ENCODE assay signal across 20 cellular contexts in the genomic region with DNA sequence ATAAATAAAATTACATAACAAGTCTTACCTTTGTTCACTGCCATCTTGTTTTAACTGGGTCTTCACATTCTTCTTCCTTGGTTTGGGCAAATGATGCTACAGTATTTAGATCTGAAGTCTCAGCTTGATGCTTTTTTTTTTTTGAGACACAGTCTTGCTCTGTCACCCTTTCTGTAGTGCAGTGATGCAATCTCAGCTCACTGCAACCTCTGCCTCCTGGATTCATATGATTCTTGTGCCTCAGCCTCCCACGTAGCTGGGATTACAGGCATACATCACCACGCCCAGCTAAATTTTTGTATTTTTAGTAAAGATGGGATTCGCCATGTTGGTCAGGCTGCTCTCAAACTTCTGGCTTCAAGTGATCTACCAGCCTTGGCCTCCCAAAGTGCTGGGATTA. TPM values are rescaled to one million over a fixed set of nuclear protein-coding genes. Genes with fewer than 3 reads are reported as not detected.
DNase-seq lines count a peak whose midpoint lies in the region; ATAC-seq, FAIRE-seq and TF ChIP-seq lines count a peak whose summit lies in the region.
"Had no signal": no experiment of that assay in that cellular context is flagged by ENCODE, and none has a peak within 500 bp of the region (broad histone marks: within the 10 kb centered on the region; RNA-seq: fewer than 3 reads in every experiment).

No MANE protein-coding gene starts in this region.

- POLR2A ChIA-PET in A549 (lab: Yijun Ruan, JAX) (interaction anchor here (2.0 kb wide), 1 partner anchor 53 kb away, joined by 7 read pairs; a partner anchor contains a TSS), IMR-90 (lab: Charles Lee; ENCODE audit: unreplicated experiment) (no interaction called here)

- H2BK5ac ChIP-seq in IMR-90 (ENCODE audit: low read depth, low read length, poor library complexity, severe bottlenecking): no peak overlapping the region

- no peak overlapping the region for H4K8ac ChIP-seq in IMR-90 (ENCODE audit: low read depth in 2 of 2, low read length in 2 of 2)

- ATAC-seq in A549 (peak in 1 of 2 experiments; percentile 23; a peak in 1 of 6 replicates), IMR-90 (ENCODE audit: low read depth) (no peak; the same call in 1 of the 2 replicates), left colon (no peak)

- no peaks in the 10 kb centered on the region for H3K27me3 ChIP-seq in IMR-90 (ENCODE audit: control insufficient read depth, insufficient read depth, low read length)

- TF ChIP-seq POLR2A in A549 (IDR thresholded peaks at IDR 0.05; ENCODE audit: low read length) (no peak), IMR-90 (IDR thresholded peaks at IDR 0.05; ENCODE audit: low read depth, low read length) (no peak)

- H3K9ac ChIP-seq in IMR-90 (ENCODE audit: low read depth, low read length): no peak overlapping the region

- H3K4me2 ChIP-seq in A549: no peak overlapping the region
- no peak overlapping the region for H3K4me2 ChIP-seq in IMR-90 (ENCODE audit: low read depth, low read length)

- H3K79me1 ChIP-seq in IMR-90 (ENCODE audit: low read depth in 1 of 2, low read length in 2 of 2): no peaks in the 10 kb centered on the region

- H3K27ac ChIP-seq in A549 (0 out of 6 replicates have a peak overlapping the region, but pooled peaks have one; percentile 12 to 32), IMR-90 (ENCODE audit: insufficient read depth, low read length) (no peak overlapping the region)
- H3K27ac ChIP-seq: SJCRH30 had no signal

- no peaks in the 10 kb centered on the region for H3K9me1 ChIP-seq in IMR-90 (ENCODE audit: insufficient read depth, low read length)

- no peak overlapping the region for H3K14ac ChIP-seq in IMR-90 (replicated peaks; ENCODE audit: low read depth, low read length)

- dilution Hi-C loops in IMR-90 (cut with HindIII; ENCODE audit: low sequenced_read_pairs, unreplicated experiment): no loop called here

- in situ Hi-C loops in IMR-90 (cut with MboI; ENCODE audit: low sequenced_read_pairs): no loop called here

- 0 out of 2 replicates have a peak overlapping the region, but pooled peaks have one; percentile 14 for H2AK5ac ChIP-seq in IMR-90 (ENCODE audit: low read depth, low read length)

- no peak overlapping the region for H4K5ac ChIP-seq in IMR-90 (ENCODE audit: low read depth, low read length)

- H3K4me1 ChIP-seq in A549 (peaks cover 6% of the 10 kb centered on the region; the same call in 2 of the 3 replicates), IMR-90 (ENCODE audit: control insufficient read depth, insufficient read depth, low read length) (no peaks in the 10 kb centered on the region)
- H3K4me1 ChIP-seq: SJCRH30 had no signal

- no peaks in the 10 kb centered on the region for H3K36me3 ChIP-seq in IMR-90 (ENCODE audit: control insufficient read depth, insufficient read depth, low read length)
- H3K36me3 ChIP-seq: SJCRH30 had no signal

- TF ChIP-seq RAD21 in A549 (conservative IDR thresholded peaks at IDR 0.05 in 1 of 2, IDR thresholded peaks at IDR 0.05 in 1 of 2) (no peak), IMR-90 (IDR thresholded peaks at IDR 0.05; ENCODE audit: low read length) (no peak)

- H3K9me3 Mint-ChIP-seq in glutamatergic neuron (ENCODE audit: unreplicated experiment) (peaks cover 7% of the 10 kb centered on the region), chondrocyte (ENCODE audit: low read depth) (no peaks in the 10 kb centered on the region)
- peaks cover 4% of the 10 kb centered on the region for H3K9me3 Mint-ChIP-seq in activated naive CD8-positive, alpha-beta T cell treated with anti-CD3 and anti-CD28 coated beads for 36 hours
- H3K9me3 Mint-ChIP-seq: CD4-positive, alpha-beta T cell had no signal

- no peak for TF ChIP-seq EP300 in A549 (IDR thresholded peaks at IDR 0.05)

- H3K27me3 Mint-ChIP-seq in glutamatergic neuron (ENCODE audit: unreplicated experiment) (peaks cover 6% of the 10 kb centered on the region), chondrocyte (ENCODE audit: low read depth) (peaks cover 2% of the 10 kb centered on the region)
- H3K27me3 Mint-ChIP-seq in activated naive CD8-positive, alpha-beta T cell treated with anti-CD3 and anti-CD28 coated beads for 36 hours: no peaks in the 10 kb centered on the region
- H3K27me3 Mint-ChIP-seq: CD4-positive, alpha-beta T cell had no signal

- CTCF ChIA-PET in A549 (lab: Yijun Ruan, JAX) (interaction anchor here (1.0 to 1.9 kb wide), 3 partner anchors 9 to 48 kb away, joined by 3 to 7 read pairs (median 6); no protein-coding TSS in a partner anchor), IMR-90 (lab: Yijun Ruan, JAX) (interaction anchor here (0.8 to 1.1 kb wide), 2 partner anchors 13 to 14 kb away, joined by 4 read pairs; no protein-coding TSS in a partner anchor)

- no peak overlapping the region for H3K4me3 ChIP-seq in A549
- H3K4me3 ChIP-seq in IMR-90 (ENCODE audit: insufficient read depth, low read depth, low read length): no peak overlapping the region
- no peak overlapping the region for H3K4me3 ChIP-seq in cardiac fibroblast (replicated peaks in 1 of 2; ENCODE audit: low read depth in 2 of 2, low read length in 2 of 2)
- H3K4me3 ChIP-seq: SJCRH30 had no signal

- FAIRE-seq in A549 (lab: Jason Lieb, UNC): no peak
- FAIRE-seq: GM12892, GM19239, HTR-8/SVneo had no signal

- no TSS peak for BruUV-seq in IMR-90 (replicated peaks; lab: Mats Ljungman, UMichigan)

- H3K23ac ChIP-seq in IMR-90 (ENCODE audit: low read depth, low read length): no peak overlapping the region

- no peak overlapping the region for H3K4me3 Mint-ChIP-seq in glutamatergic neuron (ENCODE audit: unreplicated experiment)
- no peak overlapping the region for H3K4me3 Mint-ChIP-seq in activated naive CD8-positive, alpha-beta T cell treated with anti-CD3 and anti-CD28 coated beads for 36 hours
- H3K4me3 Mint-ChIP-seq in chondrocyte (ENCODE audit: unreplicated experiment): no peak overlapping the region
- H3K4me3 Mint-ChIP-seq: CD4-positive, alpha-beta T cell had no signal

- H2AFZ ChIP-seq in IMR-90 (replicated peaks; ENCODE audit: low read length, poor library complexity): no peak overlapping the region

- no peak overlapping the region for H2BK120ac ChIP-seq in IMR-90 (ENCODE audit: low read depth, low read length)

- no peak overlapping the region for H3K56ac ChIP-seq in IMR-90 (ENCODE audit: extremely low read depth, insufficient read depth, low read length)

- intact Hi-C loops in IMR-90 (cut with micrococcal nuclease): no loop called here
- intact Hi-C loops in left colon (cut with DNase I, micrococcal nuclease): no loop called here

- H4K91ac ChIP-seq in IMR-90 (ENCODE audit: insufficient read depth, low read depth, low read length): no peak overlapping the region

- no peak overlapping the region for H2BK20ac ChIP-seq in IMR-90 (ENCODE audit: low read depth, low read length)

- H3K36me3 Mint-ChIP-seq in glutamatergic neuron (ENCODE audit: unreplicated experiment) (peaks cover 13% of the 10 kb centered on the region), chondrocyte (ENCODE audit: low read depth) (peaks cover 2% of the 10 kb centered on the region)
- H3K36me3 Mint-ChIP-seq in activated naive CD8-positive, alpha-beta T cell treated with anti-CD3 and anti-CD28 coated beads for 36 hours: no peaks in the 10 kb centered on the region

- 89% methylated on average over 3 of the region's 3 CpGs for WGBS in A549 (ENCODE audit: missing lambda C conversion rate)
- 92% methylated on average over 2 of the region's 3 CpGs; no CpG with 5 or more reads in 1 of the 2 experiments for WGBS in IMR-90 (ENCODE audit: extremely low coverage in 2 of 2, insufficient read length in 1 of 2), 2 experiments

- no peak overlapping the region for H2BK15ac ChIP-seq in IMR-90 (ENCODE audit: low read depth, low read length)

- no peaks in the 10 kb centered on the region for H4K20me1 ChIP-seq in IMR-90 (ENCODE audit: insufficient read depth, low read length)

- H3K4me1 Mint-ChIP-seq in glutamatergic neuron (ENCODE audit: low read depth, unreplicated experiment) (no peaks in the 10 kb centered on the region), chondrocyte (ENCODE audit: low read depth) (peaks cover 7% of the 10 kb centered on the region)
- H3K4me1 Mint-ChIP-seq in activated naive CD8-positive, alpha-beta T cell treated with anti-CD3 and anti-CD28 coated beads for 36 hours: no peaks in the 10 kb centered on the region

- H3K18ac ChIP-seq in IMR-90 (ENCODE audit: low read depth, low read length): no peak overlapping the region

- H3K9me3 ChIP-seq in A549 (no peaks in the 10 kb centered on the region), IMR-90 (ENCODE audit: control insufficient read depth, insufficient read depth, low read length) (peaks cover 4% of the 10 kb centered on the region; the same call in 1 of the 2 replicates)

- no peak overlapping the region for H2AK9ac ChIP-seq in IMR-90 (replicated peaks; ENCODE audit: low read depth, low read length, poor library complexity)

- H3K27ac Mint-ChIP-seq in glutamatergic neuron (ENCODE audit: unreplicated experiment) (peak overlapping the region; percentile 12), chondrocyte (ENCODE audit: unreplicated experiment) (no peak overlapping the region)
- H3K27ac Mint-ChIP-seq in activated naive CD8-positive, alpha-beta T cell treated with anti-CD3 and anti-CD28 coated beads for 36 hours: no peak overlapping the region
- H3K27ac Mint-ChIP-seq: CD4-positive, alpha-beta T cell had no signal

- no peak overlapping the region for H3K4ac ChIP-seq in IMR-90 (ENCODE audit: low read depth, low read length)

- DNase-seq in A549 (ENCODE audit: low read depth in 1 of 2, low spot score in 1 of 2): no peak
- no peak for DNase-seq in IMR-90
- peak; percentile 31 to 53 for DNase-seq in cardiac fibroblast (ENCODE audit: low read depth in 2 of 2)
- DNase-seq in glutamatergic neuron: no peak
- DNase-seq in activated naive CD8-positive, alpha-beta T cell treated with anti-CD3 and anti-CD28 coated beads for 36 hours: no peak
- no peak for DNase-seq in NCI-H1930 (lab: John Stamatoyannopoulos, UW)
- no peak for DNase-seq in left colon
- no peak for DNase-seq in chondrocyte (ENCODE audit: low spot score)
- DNase-seq: CD4-positive, alpha-beta T cell; DMS79; GDM1; HCEC 1CT; KBM-7; NCI-H1105; NCI-H1694 treated with DMSO at 0.1 percent for 48 hours; NCI-H82; SJCRH30 had no signal

- TF ChIP-seq CTCF in A549 (IDR thresholded peaks at IDR 0.05): no peak
- no peak for TF ChIP-seq CTCF in IMR-90 (conservative IDR thresholded peaks at IDR 0.05; ENCODE audit: low read depth, low read length)
- TF ChIP-seq CTCF in cardiac fibroblast (IDR thresholded peaks at IDR 0.05; ENCODE audit: low read depth, low read length): no peak
- TF ChIP-seq CTCF in glutamatergic neuron (IDR thresholded peaks at IDR 0.05; ENCODE audit: partially characterized antibody, unreplicated experiment): no peak
- TF ChIP-seq CTCF in chondrocyte (IDR thresholded peaks at IDR 0.05): no peak

RNA-seq across cellular contexts. Expression of a gene that starts 53.2 kb away (rescaled TPM):
- polyA plus RNA-seq in A549 (2011; rRNA removed): 1,024 and 1,329 TPM in 2 replicates
- 197 and 230 TPM in 2 replicates for polyA plus RNA-seq in A549 (2012; cell fraction: cytosol; rRNA removed)
- polyA plus RNA-seq in A549 (2012; cell fraction: nucleus; rRNA removed): 533 and 600 TPM in 2 replicates
- polyA plus RNA-seq in A549 (2017; fragmentation: RNase III; extraction: RNeasy Plus Mini Kit Qiagen cat#74134 plus additional on column Dnase treatment): 370 to 430 TPM (median 400 TPM) in 3 replicates
- polyA minus RNA-seq in A549 (2011; rRNA and poly(A)+ RNA removed): 421 and 591 TPM in 2 replicates
- total RNA-seq in IMR-90 (2012; rRNA removed): 94.1 and 98.9 TPM in 2 replicates
- 158 and 223 TPM in 2 replicates for polyA plus RNA-seq in IMR-90 (2012; rRNA removed)
- polyA plus RNA-seq in IMR-90 (2012; cell fraction: cytosol; rRNA removed): 40.6 and 65.5 TPM in 2 replicates
- 581 and 1,265 TPM in 2 replicates for polyA plus RNA-seq in IMR-90 (2012; cell fraction: nucleus; rRNA removed; ENCODE audit: low replicate concordance)
- 302 TPM for total RNA-seq in glutamatergic neuron (ENCODE audit: unreplicated experiment)
- total RNA-seq in activated naive CD8-positive, alpha-beta T cell treated with anti-CD3 and anti-CD28 coated beads for 36 hours: 100 to 1,000 TPM; 368 to 384 TPM
- 100 to 1,000 TPM; 147 to 173 TPM for total RNA-seq in left colon
- 119 to 155 TPM (median 144 TPM) in 3 replicates for total RNA-seq in chondrocyte

Comparison
In these comparisons a context has a peak if more than half of its experiments do, and no peak if none do; other contexts are left out.
1. DNase-seq: peak in cardiac fibroblast (2 of 2); none in A549 (0 of 2), IMR-90 (single experiment), glutamatergic neuron (single experiment), activated naive CD8-positive, alpha-beta T cell treated with anti-CD3 and anti-CD28 coated beads for 36 hours (single experiment), NCI-H1930 (0 of 2), left colon (0 of 2) and chondrocyte (single experiment).